ENCODE assay signal across 1 cellular context in the genomic region with DNA sequence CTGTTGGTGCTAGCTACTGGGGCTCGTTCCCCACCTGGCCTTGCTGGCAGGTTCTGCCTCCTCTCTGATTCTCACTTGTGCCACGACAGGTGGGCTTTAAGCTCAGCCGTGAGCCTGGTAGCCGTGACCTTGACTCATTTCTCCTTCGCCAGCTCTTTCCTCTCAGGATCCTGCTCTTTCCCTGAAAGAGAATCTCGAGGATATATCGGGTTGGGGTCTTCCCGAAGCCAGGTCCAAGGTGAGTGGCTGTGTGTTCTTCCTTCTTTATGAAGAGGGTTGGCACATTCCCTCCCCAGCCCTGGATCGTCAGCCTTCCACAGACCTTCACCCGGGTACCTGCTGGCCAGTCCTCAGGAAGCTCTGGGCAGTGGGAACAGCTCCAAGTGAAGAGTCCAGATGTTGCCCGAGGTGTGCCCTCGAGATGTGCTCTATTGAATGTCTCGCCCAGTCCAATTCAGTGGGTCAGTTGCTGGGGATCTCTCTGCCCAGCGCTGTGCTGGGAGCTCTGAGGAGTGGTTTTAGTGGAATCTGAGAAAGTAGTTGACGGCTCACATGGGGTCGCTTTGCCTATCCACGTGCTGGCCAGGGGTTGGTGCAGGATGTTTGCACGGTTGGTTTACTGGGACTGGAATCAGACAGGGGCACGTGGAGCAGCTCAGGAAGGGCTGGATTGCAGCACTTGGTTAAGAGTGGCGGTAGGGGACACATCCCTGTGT.
TF ChIP-seq lines count a peak whose summit lies in the region.

No MANE protein-coding gene starts in this region.

TF ChIP-seq in HCT116, 20 proteins besides CTCF, POLR2A, EP300 and RAD21 (continued from another document):
- TF ChIP-seq, protein P1, sequence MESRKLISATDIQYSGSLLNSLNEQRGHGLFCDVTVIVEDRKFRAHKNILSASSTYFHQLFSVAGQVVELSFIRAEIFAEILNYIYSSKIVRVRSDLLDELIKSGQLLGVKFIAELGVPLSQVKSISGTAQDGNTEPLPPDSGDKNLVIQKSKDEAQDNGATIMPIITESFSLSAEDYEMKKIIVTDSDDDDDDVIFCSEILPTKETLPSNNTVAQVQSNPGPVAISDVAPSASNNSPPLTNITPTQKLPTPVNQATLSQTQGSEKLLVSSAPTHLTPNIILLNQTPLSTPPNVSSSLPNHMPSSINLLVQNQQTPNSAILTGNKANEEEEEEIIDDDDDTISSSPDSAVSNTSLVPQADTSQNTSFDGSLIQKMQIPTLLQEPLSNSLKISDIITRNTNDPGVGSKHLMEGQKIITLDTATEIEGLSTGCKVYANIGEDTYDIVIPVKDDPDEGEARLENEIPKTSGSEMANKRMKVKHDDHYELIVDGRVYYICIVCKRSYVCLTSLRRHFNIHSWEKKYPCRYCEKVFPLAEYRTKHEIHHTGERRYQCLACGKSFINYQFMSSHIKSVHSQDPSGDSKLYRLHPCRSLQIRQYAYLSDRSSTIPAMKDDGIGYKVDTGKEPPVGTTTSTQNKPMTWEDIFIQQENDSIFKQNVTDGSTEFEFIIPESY (IDR thresholded peaks at IDR 0.05; ENCODE audit: extremely low read depth, insufficient replicate concordance, low read length) = no peak
- no peak for TF ChIP-seq JUND (IDR thresholded peaks at IDR 0.05)
- TF ChIP-seq POLR2AphosphoS5 (IDR thresholded peaks at IDR 0.05; ENCODE audit: low read depth, low read length) = no peak
- TF ChIP-seq, protein P2, sequence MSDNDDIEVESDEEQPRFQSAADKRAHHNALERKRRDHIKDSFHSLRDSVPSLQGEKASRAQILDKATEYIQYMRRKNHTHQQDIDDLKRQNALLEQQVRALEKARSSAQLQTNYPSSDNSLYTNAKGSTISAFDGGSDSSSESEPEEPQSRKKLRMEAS (IDR thresholded peaks at IDR 0.05) = no peak
TF ChIP-seq in HCT116: peak in this region for 0.
